Comparison of ENCODE assay signal across 21 cellular contexts in genomic region chr18:48095726-48096125, GRCh38.
"Had no signal": no experiment of that assay in that cellular context is flagged by ENCODE, and none has a peak within 500 bp of the region (broad histone marks: within the 10 kb centered on the region; RNA-seq: fewer than 3 reads in every experiment).

No MANE protein-coding gene starts in this region.

- H3K4me3 Mint-ChIP-seq: endodermal cell; memory B cell; naive B cell; stimulated activated naive B cell treated with anti-CD40 and anti-IgM and Interleukin-4, amounts not matched to agents 10 μg/mL and 1 μg/mL and 100 μg/mL, for 72 hours; stimulated activated naive CD8-positive, alpha-beta T cell treated with anti-CD3 and anti-CD28 coated beads, Interleukin-15, amount 100 ng/mL, for 72 hours had no signal

- ATAC-seq: foreskin keratinocyte; left cardiac atrium; lower lobe of right lung; psoas muscle; sciatic nerve; stimulated activated naive B cell treated with anti-CD40 and anti-IgM and Interleukin-4, amounts not matched to agents 10 μg/mL and 1 μg/mL and 100 μg/mL, for 72 hours; stimulated activated naive CD8-positive, alpha-beta T cell treated with anti-CD3 and anti-CD28 coated beads, Interleukin-15, amount 100 ng/mL, for 72 hours; upper lobe of right lung had no signal

- FAIRE-seq: endothelial cell of umbilical vein, kidney had no signal

- H3K36me3 Mint-ChIP-seq: memory B cell; naive B cell; stimulated activated naive B cell treated with anti-CD40 and anti-IgM and Interleukin-4, amounts not matched to agents 10 μg/mL and 1 μg/mL and 100 μg/mL, for 72 hours had no signal

- H3K27ac Mint-ChIP-seq: endodermal cell; memory B cell; stimulated activated naive B cell treated with anti-CD40 and anti-IgM and Interleukin-4, amounts not matched to agents 10 μg/mL and 1 μg/mL and 100 μg/mL, for 72 hours; stimulated activated naive CD8-positive, alpha-beta T cell treated with anti-CD3 and anti-CD28 coated beads, Interleukin-15, amount 100 ng/mL, for 72 hours had no signal

- H3K9me3 Mint-ChIP-seq: endodermal cell; memory B cell; stimulated activated naive B cell treated with anti-CD40 and anti-IgM and Interleukin-4, amounts not matched to agents 10 μg/mL and 1 μg/mL and 100 μg/mL, for 72 hours; stimulated activated naive CD8-positive, alpha-beta T cell treated with anti-CD3 and anti-CD28 coated beads, Interleukin-15, amount 100 ng/mL, for 72 hours had no signal

- H3K4me1 Mint-ChIP-seq: endodermal cell; memory B cell; naive B cell; stimulated activated naive B cell treated with anti-CD40 and anti-IgM and Interleukin-4, amounts not matched to agents 10 μg/mL and 1 μg/mL and 100 μg/mL, for 72 hours; stimulated activated naive CD8-positive, alpha-beta T cell treated with anti-CD3 and anti-CD28 coated beads, Interleukin-15, amount 100 ng/mL, for 72 hours had no signal

- DNase-seq: effector CD4-positive, alpha-beta T cell; endodermal cell; erythroblast; foreskin keratinocyte; head of caudate nucleus; left cardiac atrium; left ventricle myocardium inferior; lower lobe of right lung; midbrain; naive B cell; psoas muscle; stimulated activated CD4-positive, alpha-beta T cell treated with anti-CD3 and anti-CD28 coated beads, Interleukin-2, amount 100 ng/mL, for 24 hours; stimulated activated CD4-positive, alpha-beta T cell treated with anti-CD3 and anti-CD28 coated beads, Interleukin-4, amount 100 ng/mL, for 4 hours; stimulated activated naive B cell treated with anti-CD40 and anti-IgM and Interleukin-4, amounts not matched to agents 10 μg/mL and 1 μg/mL and 100 μg/mL, for 72 hours; stimulated activated naive CD8-positive, alpha-beta T cell treated with anti-CD3 and anti-CD28 coated beads, Interleukin-15, amount 100 ng/mL, for 72 hours; testis; upper lobe of right lung had no signal
